Comparison of ENCODE assay signal across 14 cellular contexts in the genomic region with DNA sequence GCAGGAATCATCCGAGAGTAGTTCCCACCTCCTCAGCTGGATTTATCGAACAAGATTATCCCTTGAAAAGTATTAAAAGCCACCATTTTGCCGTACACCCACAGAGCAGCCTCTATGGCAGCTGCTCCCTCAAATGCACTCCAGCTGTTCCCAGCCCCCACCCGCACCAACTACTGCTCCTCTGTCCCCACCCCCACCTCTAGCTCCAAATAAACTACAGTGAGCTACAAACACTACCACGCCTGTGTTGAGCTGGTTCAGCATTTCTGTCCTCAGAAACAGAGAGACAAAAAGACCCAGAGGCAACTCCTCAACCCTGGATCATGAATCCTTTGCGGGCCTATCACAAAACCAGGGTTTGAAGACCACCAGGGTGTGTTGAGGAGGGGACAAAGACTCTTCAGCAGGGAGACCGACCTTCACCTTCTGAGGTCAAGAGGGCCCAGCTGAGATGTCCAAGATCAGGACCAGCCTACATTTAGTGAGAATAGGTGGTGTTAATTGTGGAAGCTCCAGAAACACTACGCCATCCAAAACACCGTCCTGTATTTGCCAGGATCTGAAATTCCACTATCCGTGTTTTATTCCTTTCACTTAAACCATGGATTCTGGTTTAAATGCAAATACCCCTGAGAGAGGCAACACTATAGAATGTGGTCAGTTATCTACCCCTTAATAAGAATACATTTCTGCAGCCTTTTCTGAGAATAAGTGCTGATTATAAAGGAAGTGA.
DNase-seq lines count a peak whose midpoint lies in the region; ATAC-seq and TF ChIP-seq lines count a peak whose summit lies in the region.
"Had no signal": no experiment of that assay in that cellular context is flagged by ENCODE, and none has a peak within 500 bp of the region (broad histone marks: within the 10 kb centered on the region; RNA-seq: fewer than 3 reads in every experiment).

No MANE protein-coding gene starts in this region.

- H3K4me1 ChIP-seq in heart right ventricle = peaks cover 0 to 8% (median 0%) of the 10 kb centered on the region in 9 donors
- no peaks in the 10 kb centered on the region for H3K4me1 ChIP-seq in osteoblast (ENCODE audit: insufficient read depth, low read length)

- H3K4me3 ChIP-seq in heart right ventricle = no peak overlapping the region
- H3K4me3 ChIP-seq in osteoblast (ENCODE audit: insufficient read depth, low read length) = no peak overlapping the region

- no peaks in the 10 kb centered on the region for H4K20me1 ChIP-seq in osteoblast (ENCODE audit: insufficient read depth, low read length)

- intact Hi-C loops in cardiac septum (cut with DNase I) = no loop called here
- intact Hi-C loops in heart right ventricle (cut with DNase I) = no loop called here
- intact Hi-C loops in posterior vena cava (cut with DNase I) = no loop called here

- H3K9me3 ChIP-seq in heart right ventricle = no peaks in the 10 kb centered on the region
- H3K9me3 ChIP-seq in osteoblast (ENCODE audit: low read depth, low read length) = no peaks in the 10 kb centered on the region
- H3K9me3 ChIP-seq: SK-N-SH had no signal

- no peak overlapping the region for H2AFZ ChIP-seq in osteoblast (ENCODE audit: low read length)

- H3K36me3 ChIP-seq in heart right ventricle = no peaks in the 10 kb centered on the region
- no peaks in the 10 kb centered on the region for H3K36me3 ChIP-seq in osteoblast (ENCODE audit: insufficient read depth, low read length)

- H3K79me2 ChIP-seq in osteoblast (ENCODE audit: insufficient read depth, low read length) = no peaks in the 10 kb centered on the region

- 83 to 85% methylated on average over 10 of the region's 10 CpGs for WGBS in heart right ventricle, 2 donors

- DNase-seq in cardiac septum (ENCODE audit: low spot score) (peak; percentile 38), heart right ventricle (no peak), medulla oblongata (ENCODE audit: extremely low spot score) (peak; percentile 58), osteoblast (ENCODE audit: insufficient read length, low spot score, missing footprints) (no peak), posterior vena cava (ENCODE audit: low spot score) (no peak), NCI-H748 treated with DMSO at 0.1 percent for 48 hours (lab: John Stamatoyannopoulos, UW) (no peak)
- DNase-seq: CD4-positive, CD25-positive, alpha-beta regulatory T cell; IMR-90; Kasumi-1; Right ventricle myocardium superior; SK-N-SH had no signal

- TF ChIP-seq CTCF in heart right ventricle (IDR thresholded peaks at IDR 0.05) = no peak
- no peak for TF ChIP-seq CTCF in osteoblast (IDR thresholded peaks at IDR 0.05; ENCODE audit: extremely low read depth, low read depth, low read length)

- no peak overlapping the region for H3K4me2 ChIP-seq in osteoblast (ENCODE audit: insufficient read depth, low read length)
- H3K4me2 ChIP-seq: SK-N-SH had no signal

- ATAC-seq in heart right ventricle (no peak), GM18867 (IDR thresholded peaks at IDR 0.05; ENCODE audit: unreplicated experiment) (no peak)
- ATAC-seq: HCT116 had no signal

- H3K27ac ChIP-seq in heart right ventricle = no peak overlapping the region
- peak overlapping the region; percentile 90 for H3K27ac ChIP-seq in angular gyrus (ENCODE audit: low read depth, low read length)
- H3K27ac ChIP-seq in osteoblast (ENCODE audit: low read depth, low read length) = no peak overlapping the region

- H3K27me3 ChIP-seq in heart right ventricle = no peaks in the 10 kb centered on the region
- no peaks in the 10 kb centered on the region for H3K27me3 ChIP-seq in osteoblast (ENCODE audit: insufficient read depth, low read length)

Comparison
In these comparisons a context has a peak if more than half of its experiments do, and no peak if none do; other contexts are left out.
1. DNase-seq: peak in cardiac septum (single experiment) and medulla oblongata (single experiment); none in heart right ventricle (0 of 2), osteoblast (single experiment), posterior vena cava (single experiment) and NCI-H748 treated with DMSO at 0.1 percent for 48 hours (single experiment).